In genomic region chr6:159278626-159279025, GRCh38 we compare ENCODE assay signal across 29 cellular contexts.
"Had no signal": no experiment of that assay in that cellular context is flagged by ENCODE, and none has a peak within 500 bp of the region (broad histone marks: within the 10 kb centered on the region; RNA-seq: fewer than 3 reads in every experiment).

No MANE protein-coding gene starts in this region.

- H3K27ac ChIP-seq: stomach, suprapubic skin, testis, thoracic aorta, thyroid gland, tibial artery, tibial nerve, transverse colon, upper lobe of left lung, upper lobe of right lung, uterus, vagina had no signal

- H3K9me3 Mint-ChIP-seq: stimulated activated effector memory CD8-positive, alpha-beta T cell treated with anti-CD3 and anti-CD28 coated beads, Interleukin-12 subunit alpha, Interleukin-12 subunit beta, amount 100 ng/mL, for 72 hours; stimulated activated memory B cell treated with anti-CD40 and anti-IgM and Interleukin-4, amounts not matched to agents 10 μg/mL and 1 μg/mL and 100 μg/mL, for 72 hours; stimulated activated naive B cell treated with anti-CD40 and anti-IgM and Interleukin-4, amounts not matched to agents 10 μg/mL and 1 μg/mL and 100 μg/mL, for 72 hours; stimulated activated naive CD8-positive, alpha-beta T cell treated with anti-CD3 and anti-CD28 coated beads, Interleukin-15, amount 100 ng/mL, for 72 hours; stimulated activated naive CD8-positive, alpha-beta T cell treated with anti-CD3 and anti-CD28 coated beads, Interleukin-15, Interleukin-2, amounts not matched to agents 100 ng/mL and 50 ng/mL, for 24 hours; type B pancreatic cell had no signal

- FAIRE-seq: urothelium cell line had no signal

- ATAC-seq: stimulated activated effector memory CD8-positive, alpha-beta T cell treated with anti-CD3 and anti-CD28 coated beads, Interleukin-12 subunit alpha, Interleukin-12 subunit beta, amount 100 ng/mL, for 72 hours; stimulated activated memory B cell treated with anti-CD40 and anti-IgM and Interleukin-4, amounts not matched to agents 10 μg/mL and 1 μg/mL and 100 μg/mL, for 72 hours; stimulated activated naive B cell treated with anti-CD40 and anti-IgM and Interleukin-4, amounts not matched to agents 10 μg/mL and 1 μg/mL and 100 μg/mL, for 72 hours; stimulated activated naive CD8-positive, alpha-beta T cell treated with anti-CD3 and anti-CD28 coated beads, Interleukin-15, amount 100 ng/mL, for 72 hours; stimulated activated naive CD8-positive, alpha-beta T cell treated with anti-CD3 and anti-CD28 coated beads, Interleukin-15, Interleukin-2, amounts not matched to agents 100 U/mL and 50 U/mL, for 24 hours; upper lobe of right lung had no signal

- DNase-seq: stimulated activated CD4-positive, alpha-beta T cell treated with anti-CD3 and anti-CD28 coated beads, Interleukin-2, amount 100 ng/mL, for 48 hours; stimulated activated CD4-positive, alpha-beta T cell treated with anti-CD3 and anti-CD28 coated beads, Interleukin-4, amount 100 ng/mL, for 1 hour; stimulated activated CD4-positive, alpha-beta T cell treated with anti-CD3 and anti-CD28 coated beads, Interleukin-4, amount 100 ng/mL, for 24 hours; stimulated activated CD4-positive, alpha-beta T cell treated with anti-CD3 and anti-CD28 coated beads, Interleukin-4, amount 100 ng/mL, for 4 hours; stimulated activated CD8-positive, alpha-beta memory T cell treated with anti-CD3 and anti-CD28 coated beads, Interleukin-4, amount 100 ng/mL, for 48 hours; stimulated activated naive B cell treated with anti-CD40 and anti-IgM and Interleukin-4, amounts not matched to agents 10 μg/mL and 1 μg/mL and 100 μg/mL, for 72 hours; stimulated activated naive CD4-positive, alpha-beta T cell; stimulated activated naive CD4-positive, alpha-beta T cell treated with Interleukin-2 at 50 U/mL for 16 hours; stimulated activated naive CD8-positive, alpha-beta T cell treated with anti-CD3 and anti-CD28 coated beads, Interleukin-15, amount 100 ng/mL, for 72 hours; stimulated activated naive CD8-positive, alpha-beta T cell treated with anti-CD3 and anti-CD28 coated beads, Interleukin-15, Interleukin-2, amounts not matched to agents 100 U/mL and 50 U/mL, for 24 hours; stomach; substantia nigra; testis; thyroid gland; tibial artery; transverse colon; trophoblast cell; upper lobe of left lung; upper lobe of right lung; uterus had no signal

- H3K36me3 Mint-ChIP-seq: stimulated activated effector memory CD8-positive, alpha-beta T cell treated with anti-CD3 and anti-CD28 coated beads, Interleukin-12 subunit alpha, Interleukin-12 subunit beta, amount 100 ng/mL, for 72 hours; stimulated activated memory B cell treated with anti-CD40 and anti-IgM and Interleukin-4, amounts not matched to agents 10 μg/mL and 1 μg/mL and 100 μg/mL, for 72 hours; stimulated activated naive B cell treated with anti-CD40 and anti-IgM and Interleukin-4, amounts not matched to agents 10 μg/mL and 1 μg/mL and 100 μg/mL, for 72 hours; type B pancreatic cell had no signal

- H3K4me1 ChIP-seq: suprapubic skin, testis, thyroid gland, tibial artery, tibial nerve, transverse colon, upper lobe of left lung, upper lobe of right lung, uterus, vagina had no signal

- H3K27me3 ChIP-seq: stomach, suprapubic skin, testis, thyroid gland, tibial artery, tibial nerve, transverse colon, upper lobe of left lung, upper lobe of right lung, uterus, vagina had no signal

- H3K4me1 Mint-ChIP-seq: stimulated activated effector memory CD8-positive, alpha-beta T cell treated with anti-CD3 and anti-CD28 coated beads, Interleukin-12 subunit alpha, Interleukin-12 subunit beta, amount 100 ng/mL, for 72 hours; stimulated activated memory B cell treated with anti-CD40 and anti-IgM and Interleukin-4, amounts not matched to agents 10 μg/mL and 1 μg/mL and 100 μg/mL, for 72 hours; stimulated activated naive B cell treated with anti-CD40 and anti-IgM and Interleukin-4, amounts not matched to agents 10 μg/mL and 1 μg/mL and 100 μg/mL, for 72 hours; stimulated activated naive CD8-positive, alpha-beta T cell treated with anti-CD3 and anti-CD28 coated beads, Interleukin-15, amount 100 ng/mL, for 72 hours had no signal

- H3K4me3 ChIP-seq: stomach, suprapubic skin, testis, thoracic aorta, thyroid gland, tibial artery, tibial nerve, transverse colon, upper lobe of left lung, upper lobe of right lung, uterus, vagina had no signal

- H3K36me3 ChIP-seq: stomach, suprapubic skin, thoracic aorta, thyroid gland, tibial artery, tibial nerve, transverse colon, upper lobe of left lung, upper lobe of right lung, uterus, vagina had no signal

- H3K4me3 Mint-ChIP-seq: stimulated activated effector memory CD8-positive, alpha-beta T cell treated with anti-CD3 and anti-CD28 coated beads, Interleukin-12 subunit alpha, Interleukin-12 subunit beta, amount 100 ng/mL, for 72 hours; stimulated activated memory B cell treated with anti-CD40 and anti-IgM and Interleukin-4, amounts not matched to agents 10 μg/mL and 1 μg/mL and 100 μg/mL, for 72 hours; stimulated activated naive B cell treated with anti-CD40 and anti-IgM and Interleukin-4, amounts not matched to agents 10 μg/mL and 1 μg/mL and 100 μg/mL, for 72 hours; stimulated activated naive CD8-positive, alpha-beta T cell treated with anti-CD3 and anti-CD28 coated beads, Interleukin-15, amount 100 ng/mL, for 72 hours; stimulated activated naive CD8-positive, alpha-beta T cell treated with anti-CD3 and anti-CD28 coated beads, Interleukin-15, Interleukin-2, amounts not matched to agents 100 ng/mL and 50 ng/mL, for 24 hours; type B pancreatic cell had no signal

- H3K27ac Mint-ChIP-seq: stimulated activated effector memory CD8-positive, alpha-beta T cell treated with anti-CD3 and anti-CD28 coated beads, Interleukin-12 subunit alpha, Interleukin-12 subunit beta, amount 100 ng/mL, for 72 hours; stimulated activated memory B cell treated with anti-CD40 and anti-IgM and Interleukin-4, amounts not matched to agents 10 μg/mL and 1 μg/mL and 100 μg/mL, for 72 hours; stimulated activated naive B cell treated with anti-CD40 and anti-IgM and Interleukin-4, amounts not matched to agents 10 μg/mL and 1 μg/mL and 100 μg/mL, for 72 hours; stimulated activated naive CD8-positive, alpha-beta T cell treated with anti-CD3 and anti-CD28 coated beads, Interleukin-15, amount 100 ng/mL, for 72 hours; stimulated activated naive CD8-positive, alpha-beta T cell treated with anti-CD3 and anti-CD28 coated beads, Interleukin-15, Interleukin-2, amounts not matched to agents 100 ng/mL and 50 ng/mL, for 24 hours; type B pancreatic cell had no signal

- H3K9me3 ChIP-seq: stomach, suprapubic skin, testis, thoracic aorta, thyroid gland, tibial artery, tibial nerve, transverse colon, upper lobe of left lung, upper lobe of right lung, uterus, vagina had no signal
